Comparison of ENCODE assay signal across 5 cellular contexts in genomic region chr1:161550942-161551341, GRCh38. TPM values are rescaled to one million over a fixed set of nuclear protein-coding genes. Genes with fewer than 3 reads are reported as not detected.
"Had no signal": no experiment of that assay in that cellular context is flagged by ENCODE, and none has a peak within 500 bp of the region (broad histone marks: within the 10 kb centered on the region; RNA-seq: fewer than 3 reads in every experiment).

No MANE protein-coding gene starts in this region.

RNA-seq across cellular contexts. Expression of gene FCGR3A, which starts 1.3 kb away (rescaled TPM):
- total RNA-seq: LHCN-M2, NCI-H460, PC-9, RPMI7951, SJCRH30 had no signal

RNA-seq across cellular contexts. Expression of gene FCGR2A, which starts 45.7 kb away (rescaled TPM):
- total RNA-seq: LHCN-M2 had no signal
